8 cellular contexts compared by ENCODE assay signal in genomic region chr1:88061106-88061829, GRCh38.
DNase-seq lines count a peak whose midpoint lies in the region; ATAC-seq, FAIRE-seq and TF ChIP-seq lines count a peak whose summit lies in the region.

No MANE protein-coding gene starts in this region.

- peak; percentile 25 to 33 for DNase-seq in SHP77 (lab: John Stamatoyannopoulos, UW)
- DNase-seq in SHP77 treated with DMSO at 0.1 percent for 48 hours (lab: John Stamatoyannopoulos, UW): no peak
- DNase-seq in H54 (ENCODE audit: insufficient read length, low spot score): peak; percentile 28
- DNase-seq in NB4 (ENCODE audit: low read depth): peak; percentile 39
- peak; percentile 21 for DNase-seq in activated CD8-positive, alpha-beta T cell treated with anti-CD3 and anti-CD28 coated beads, Interleukin-2, amount 10 ng/mL, durations not matched to agents 7 days and 5 days
- peak; percentile 48 for DNase-seq in hepatic stellate cell (ENCODE audit: low spot score)
- peak; percentile 10 for DNase-seq in stimulated activated naive B cell treated with anti-CD40 and anti-IgM and Interleukin-4, amounts not matched to agents 10 μg/mL and 1 μg/mL and 100 μg/mL, for 72 hours
- no peak for DNase-seq in activated CD8-positive, alpha-beta memory T cell treated with anti-CD3 and anti-CD28 coated beads, Interleukin-2, amount 50 U/mL, for 48 hours

- H3K27ac Mint-ChIP-seq in activated CD8-positive, alpha-beta T cell treated with anti-CD3 and anti-CD28 coated beads, Interleukin-2, amount 10 ng/mL, durations not matched to agents 7 days and 5 days: no peak overlapping the region
- H3K27ac Mint-ChIP-seq in stimulated activated naive B cell treated with anti-CD40 and anti-IgM and Interleukin-4, amounts not matched to agents 10 μg/mL and 1 μg/mL and 100 μg/mL, for 72 hours: no peak overlapping the region

- H3K4me3 ChIP-seq in NB4 (ENCODE audit: low read depth, low read length): no peak overlapping the region

- no peak for ATAC-seq in activated CD8-positive, alpha-beta T cell treated with anti-CD3 and anti-CD28 coated beads, Interleukin-2, amount 10 ng/mL, durations not matched to agents 7 days and 5 days
- peak; percentile 83 to 85 for ATAC-seq in stimulated activated naive B cell treated with anti-CD40 and anti-IgM and Interleukin-4, amounts not matched to agents 10 μg/mL and 1 μg/mL and 100 μg/mL, for 72 hours (replicated peaks)

- no peak overlapping the region for H3K4me3 Mint-ChIP-seq in activated CD8-positive, alpha-beta T cell treated with anti-CD3 and anti-CD28 coated beads, Interleukin-2, amount 10 ng/mL, durations not matched to agents 7 days and 5 days
- H3K4me3 Mint-ChIP-seq in stimulated activated naive B cell treated with anti-CD40 and anti-IgM and Interleukin-4, amounts not matched to agents 10 μg/mL and 1 μg/mL and 100 μg/mL, for 72 hours: no peak overlapping the region

- FAIRE-seq in H54 (lab: Jason Lieb, UNC): peak; percentile 95

- peak; percentile 58 for TF ChIP-seq CTCF in NB4 (IDR thresholded peaks at IDR 0.05; ENCODE audit: low read depth, low read length)

- TF ChIP-seq POLR2A in H54 (IDR thresholded peaks at IDR 0.05; ENCODE audit: low read depth, low read length) (no peak), NB4 (IDR thresholded peaks at IDR 0.05; ENCODE audit: extremely low read depth, insufficient read length) (no peak)

- peaks cover 2% of the 10 kb centered on the region for H3K27me3 Mint-ChIP-seq in activated CD8-positive, alpha-beta T cell treated with anti-CD3 and anti-CD28 coated beads, Interleukin-2, amount 10 ng/mL, durations not matched to agents 7 days and 5 days (ENCODE audit: low read depth)
- H3K27me3 Mint-ChIP-seq in stimulated activated naive B cell treated with anti-CD40 and anti-IgM and Interleukin-4, amounts not matched to agents 10 μg/mL and 1 μg/mL and 100 μg/mL, for 72 hours: peaks cover 0 to 5% of the 10 kb centered on the region in 2 donors

- no peaks in the 10 kb centered on the region for H3K4me1 Mint-ChIP-seq in activated CD8-positive, alpha-beta T cell treated with anti-CD3 and anti-CD28 coated beads, Interleukin-2, amount 10 ng/mL, durations not matched to agents 7 days and 5 days (ENCODE audit: low read depth)
- H3K4me1 Mint-ChIP-seq in stimulated activated naive B cell treated with anti-CD40 and anti-IgM and Interleukin-4, amounts not matched to agents 10 μg/mL and 1 μg/mL and 100 μg/mL, for 72 hours: peaks cover 0 to 5% of the 10 kb centered on the region in 2 donors

- CTCF ChIA-PET in activated CD8-positive, alpha-beta T cell treated with anti-CD3 and anti-CD28 coated beads, Interleukin-2, amount 10 ng/mL, durations not matched to agents 7 days and 5 days (lab: Charles Lee): interaction anchor here (1.5 kb wide), 1 partner anchor 768 kb away, joined by 5 read pairs; no protein-coding TSS in a partner anchor

- POLR2A ChIA-PET in activated CD8-positive, alpha-beta T cell treated with anti-CD3 and anti-CD28 coated beads, Interleukin-2, amount 10 ng/mL, durations not matched to agents 7 days and 5 days (lab: Charles Lee): no interaction called here

- H3K36me3 Mint-ChIP-seq in activated CD8-positive, alpha-beta T cell treated with anti-CD3 and anti-CD28 coated beads, Interleukin-2, amount 10 ng/mL, durations not matched to agents 7 days and 5 days (ENCODE audit: low read depth): no peaks in the 10 kb centered on the region
- H3K36me3 Mint-ChIP-seq in stimulated activated naive B cell treated with anti-CD40 and anti-IgM and Interleukin-4, amounts not matched to agents 10 μg/mL and 1 μg/mL and 100 μg/mL, for 72 hours: no peaks in the 10 kb centered on the region

- H3K9me3 Mint-ChIP-seq in activated CD8-positive, alpha-beta T cell treated with anti-CD3 and anti-CD28 coated beads, Interleukin-2, amount 10 ng/mL, durations not matched to agents 7 days and 5 days (ENCODE audit: insufficient read depth): no peaks in the 10 kb centered on the region
- H3K9me3 Mint-ChIP-seq in stimulated activated naive B cell treated with anti-CD40 and anti-IgM and Interleukin-4, amounts not matched to agents 10 μg/mL and 1 μg/mL and 100 μg/mL, for 72 hours: no peaks in the 10 kb centered on the region

Comparison
In these comparisons a context has a peak if more than half of its experiments do, and no peak if none do; other contexts are left out.
1. DNase-seq: peak in SHP77 (2 of 2), H54 (single experiment), NB4 (single experiment), activated CD8-positive, alpha-beta T cell treated with anti-CD3 and anti-CD28 coated beads, Interleukin-2, amount 10 ng/mL, durations not matched to agents 7 days and 5 days (single experiment), hepatic stellate cell (single experiment) and stimulated activated naive B cell treated with anti-CD40 and anti-IgM and Interleukin-4, amounts not matched to agents 10 μg/mL and 1 μg/mL and 100 μg/mL, for 72 hours (single experiment); none in SHP77 treated with DMSO at 0.1 percent for 48 hours (single experiment) and activated CD8-positive, alpha-beta memory T cell treated with anti-CD3 and anti-CD28 coated beads, Interleukin-2, amount 50 U/mL, for 48 hours (single experiment).